ENCODE assay signal across 9 cellular contexts in the genomic region with DNA sequence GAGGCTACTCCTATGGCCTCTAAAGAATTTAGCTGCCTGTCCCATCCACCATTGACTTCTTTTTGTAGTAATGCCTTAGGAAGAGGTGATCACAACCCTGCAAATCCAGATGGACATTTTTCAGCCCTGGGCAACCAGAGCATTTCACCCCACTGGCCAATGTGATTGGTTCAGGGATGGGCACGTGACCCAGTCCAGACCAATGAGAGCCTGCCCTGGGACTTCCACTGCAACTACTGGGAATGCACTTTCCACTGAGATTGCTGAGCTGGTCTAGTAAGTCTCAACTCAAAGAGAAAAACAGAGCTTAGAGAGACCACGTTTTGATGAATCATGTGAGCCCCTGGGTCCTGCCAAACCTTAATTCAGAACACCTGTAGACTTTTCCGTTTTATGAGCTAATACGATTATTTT. TPM values are rescaled to one million over a fixed set of nuclear protein-coding genes. Genes with fewer than 3 reads are reported as not detected.
DNase-seq lines count a peak whose midpoint lies in the region; ATAC-seq and TF ChIP-seq lines count a peak whose summit lies in the region.
"Had no signal": no experiment of that assay in that cellular context is flagged by ENCODE, and none has a peak within 500 bp of the region (broad histone marks: within the 10 kb centered on the region; RNA-seq: fewer than 3 reads in every experiment).

No MANE protein-coding gene starts in this region.

- H3K4me3 ChIP-seq in left ventricle myocardium inferior (no peak overlapping the region), right cardiac atrium (ENCODE audit: low read length) (no peak overlapping the region), RWPE2 (ENCODE audit: severe bottlenecking) (no peak overlapping the region), fibroblast of the aortic adventitia (ENCODE audit: low read depth, low read length) (no peak overlapping the region), uterus (no peak overlapping the region)

- H3K4me1 ChIP-seq in left ventricle myocardium inferior: peaks cover 9% of the 10 kb centered on the region
- H3K4me1 ChIP-seq in right cardiac atrium (ENCODE audit: control insufficient read depth, insufficient read depth, low read length): no peaks in the 10 kb centered on the region
- peaks cover 3% of the 10 kb centered on the region for H3K4me1 ChIP-seq in RWPE2 (ENCODE audit: insufficient read depth, poor library complexity, severe bottlenecking)
- H3K4me1 ChIP-seq in uterus: no peaks in the 10 kb centered on the region

- H3K9me3 ChIP-seq in left ventricle myocardium inferior (replicated peaks) (no peaks in the 10 kb centered on the region), right cardiac atrium (ENCODE audit: control insufficient read depth, low read length) (no peaks in the 10 kb centered on the region), RWPE2 (ENCODE audit: severe bottlenecking) (no peaks in the 10 kb centered on the region), uterus (no peaks in the 10 kb centered on the region)

- no peak for DNase-seq in left ventricle myocardium inferior
- no peak for DNase-seq in right cardiac atrium
- peak; percentile 78 for DNase-seq in RWPE2 (ENCODE audit: low spot score)
- peak; percentile 80 for DNase-seq in fibroblast of the aortic adventitia (ENCODE audit: low read depth)
- no peak for DNase-seq in uterus

- 85% methylated on average over 4 of the region's 4 CpGs for WGBS in right cardiac atrium

- H3K27ac ChIP-seq in left ventricle myocardium inferior (replicated peaks) (peak overlapping the region; percentile 48), right cardiac atrium (ENCODE audit: low read length) (no peak overlapping the region), RWPE2 (ENCODE audit: poor library complexity, severe bottlenecking) (peak overlapping the region; percentile 4), uterus (peak overlapping the region in 1 of 2 donors; percentile 3)

- TF ChIP-seq CTCF in left ventricle myocardium inferior (IDR thresholded peaks at IDR 0.05; ENCODE audit: borderline replicate concordance) (no peak), RWPE2 (IDR thresholded peaks at IDR 0.05; ENCODE audit: poor library complexity, severe bottlenecking) (no peak), fibroblast of the aortic adventitia (IDR thresholded peaks at IDR 0.05; ENCODE audit: insufficient read depth, low read length) (no peak), uterus (IDR thresholded peaks at IDR 0.05) (no peak)

- intact Hi-C loops in left ventricle myocardium inferior (cut with micrococcal nuclease): no loop called here
- intact Hi-C loops in right cardiac atrium (cut with DNase I): loop anchor here (2.0 to 5.0 kb wide), 3 partner anchors 45 to 49 kb away; no protein-coding TSS in a partner anchor
- intact Hi-C loops in uterus (cut with DNase I; ENCODE audit: low total_unique reads): loop anchor here (5.0 kb wide), 1 partner anchor 50 kb away; no protein-coding TSS in a partner anchor

- peaks cover 38% of the 10 kb centered on the region for H3K36me3 ChIP-seq in left ventricle myocardium inferior
- H3K36me3 ChIP-seq in RWPE2 (ENCODE audit: low read depth): peaks cover 43% of the 10 kb centered on the region
- H3K36me3 ChIP-seq in uterus: no peaks in the 10 kb centered on the region

- no peak for TF ChIP-seq POLR2A in uterus (IDR thresholded peaks at IDR 0.05)

- ATAC-seq in right cardiac atrium: no peak
- peak; percentile 54 for ATAC-seq in RWPE2 (ENCODE audit: low read depth)
- no peak for ATAC-seq in GM18861 (IDR thresholded peaks at IDR 0.05; ENCODE audit: unreplicated experiment)
- ATAC-seq in GM18517 (IDR thresholded peaks at IDR 0.05; ENCODE audit: unreplicated experiment): no peak
- ATAC-seq in GM18867 (IDR thresholded peaks at IDR 0.05; ENCODE audit: unreplicated experiment): no peak
- ATAC-seq: stimulated activated memory B cell treated with anti-CD40 and anti-IgM and Interleukin-4, amounts not matched to agents 10 μg/mL and 1 μg/mL and 100 μg/mL, for 72 hours had no signal

- no peaks in the 10 kb centered on the region for H3K27me3 ChIP-seq in left ventricle myocardium inferior (ENCODE audit: low read depth)
- H3K27me3 ChIP-seq in right cardiac atrium (ENCODE audit: control insufficient read depth, insufficient read depth): no peaks in the 10 kb centered on the region
- H3K27me3 ChIP-seq in RWPE2 (ENCODE audit: insufficient read depth, poor library complexity, severe bottlenecking): no peaks in the 10 kb centered on the region
- no peaks in the 10 kb centered on the region for H3K27me3 ChIP-seq in uterus

RNA-seq across cellular contexts. Expression of gene UBE2V1, which starts 8.9 kb away (rescaled TPM):
- 77.1 TPM for total RNA-seq in left ventricle myocardium inferior
- 100 to 1,000 TPM in 1 of 4 donors, 10 to 100 TPM in 3; 86.8 to 120 (median 91.9) TPM for total RNA-seq in right cardiac atrium
- polyA plus RNA-seq in right cardiac atrium: 86.0 TPM
- total RNA-seq in fibroblast of the aortic adventitia (ENCODE audit: low replicate concordance): 77.1 and 105 TPM in 2 replicates
- 100 to 1,000 TPM in 1 of 4 donors, 10 to 100 TPM in 3; 45.6 to 124 (median 62.9) TPM for total RNA-seq in uterus

RNA-seq across cellular contexts. Expression of gene PEDS1, which starts 31.7 kb away (rescaled TPM):
- total RNA-seq in left ventricle myocardium inferior (17.3 TPM), right cardiac atrium (10 to 100 TPM; 19.3 to 25.2 (median 21.6) TPM), fibroblast of the aortic adventitia (ENCODE audit: low replicate concordance) (9.3 and 19.9 TPM in 2 replicates), uterus (10 to 100 TPM in 1 of 4 donors, 1 to 10 TPM in 3; 1.5 to 19.8 (median 6.1) TPM)
- 26.8 TPM for polyA plus RNA-seq in right cardiac atrium

Comparison
In these comparisons a context has a peak if more than half of its experiments do, and no peak if none do; other contexts are left out.
1. DNase-seq: peak in RWPE2 (single experiment) and fibroblast of the aortic adventitia (single experiment); none in left ventricle myocardium inferior (single experiment), right cardiac atrium (0 of 3) and uterus (0 of 2).